Comparison of ENCODE assay signal across 9 cellular contexts in genomic region chr17:57869599-57870282, GRCh38. TPM values are rescaled to one million over a fixed set of nuclear protein-coding genes. Genes with fewer than 3 reads are reported as not detected.
DNase-seq lines count a peak whose midpoint lies in the region; ATAC-seq and TF ChIP-seq lines count a peak whose summit lies in the region.
"Had no signal": no experiment of that assay in that cellular context is flagged by ENCODE, and none has a peak within 500 bp of the region (broad histone marks: within the 10 kb centered on the region; RNA-seq: fewer than 3 reads in every experiment).

No MANE protein-coding gene starts in this region.

- H3K4me1 ChIP-seq in Loucy (ENCODE audit: insufficient read depth, low read length, poor library complexity, severe bottlenecking) (peaks cover 64% of the 10 kb centered on the region), muscle layer of colon (ENCODE audit: insufficient read depth, low read length) (peaks cover 67% of the 10 kb centered on the region), upper lobe of left lung (peaks cover 37 to 45% (median 44%) of the 10 kb centered on the region in 4 donors), spleen (peaks cover 28 to 60% (median 46%) of the 10 kb centered on the region in 6 donors)

- H3K27ac ChIP-seq in muscle layer of colon (ENCODE audit: low read depth, low read length) (peak overlapping the region; percentile 96), upper lobe of left lung (no peak overlapping the region), spleen (no peak overlapping the region)

- H3K9ac ChIP-seq in Loucy (ENCODE audit: low read depth, low read length, poor library complexity, severe bottlenecking) (peak overlapping the region; percentile 71), muscle layer of colon (ENCODE audit: low read length) (peak overlapping the region; percentile 12)

- H3K9me3 ChIP-seq in Loucy (ENCODE audit: insufficient read depth, low read depth, low read length): no peaks in the 10 kb centered on the region
- H3K9me3 ChIP-seq in muscle layer of colon (ENCODE audit: low read length): no peaks in the 10 kb centered on the region
- H3K9me3 ChIP-seq in upper lobe of left lung: no peaks in the 10 kb centered on the region
- no peaks in the 10 kb centered on the region for H3K9me3 ChIP-seq in spleen

- peaks cover 49% of the 10 kb centered on the region for H3K4me1 Mint-ChIP-seq in chondrocyte (ENCODE audit: low read depth)

- H3K27me3 ChIP-seq in Loucy (ENCODE audit: insufficient read depth, low read length, poor library complexity, severe bottlenecking) (no peaks in the 10 kb centered on the region), muscle layer of colon (ENCODE audit: control insufficient read depth in 1 of 2, insufficient read depth in 2 of 2, low read length in 2 of 2) (no peaks in the 10 kb centered on the region), upper lobe of left lung (no peaks in the 10 kb centered on the region), spleen (replicated peaks in 1 of 7) (peaks cover 0 to 27% (median 5%) of the 10 kb centered on the region in 7 donors)

- H3K36me3 ChIP-seq in Loucy (ENCODE audit: insufficient read depth, low read length) (no peaks in the 10 kb centered on the region), muscle layer of colon (ENCODE audit: insufficient read depth, low read length) (peaks cover 66% of the 10 kb centered on the region), upper lobe of left lung (peaks cover 7 to 43% (median 35%) of the 10 kb centered on the region in 4 donors), spleen (peaks cover 0 to 42% (median 0%) of the 10 kb centered on the region in 6 donors)

- DNase-seq in AG08396 (ENCODE audit: low spot score): peak; percentile 83
- no peak for DNase-seq in chondrocyte (ENCODE audit: low spot score)
- no peak for DNase-seq in upper lobe of left lung
- no peak for DNase-seq in spleen
- DNase-seq: activated gamma-delta T cell treated with Interleukin-2 at 50 U/mL for 16 hours had no signal

- H3K4me3 ChIP-seq in Loucy (ENCODE audit: low read length, poor library complexity, severe bottlenecking) (no peak overlapping the region), muscle layer of colon (ENCODE audit: low read depth in 1 of 2, low read length in 2 of 2) (no peak overlapping the region), upper lobe of left lung (no peak overlapping the region), spleen (no peak overlapping the region)

- peak overlapping the region; percentile 79 for H3K27ac Mint-ChIP-seq in chondrocyte (ENCODE audit: unreplicated experiment)

- intact Hi-C loops in spleen (cut with DNase I; ENCODE audit: low total_unique reads): no loop called here

- TF ChIP-seq EP300 in upper lobe of left lung (IDR thresholded peaks at IDR 0.05): no peak

- no peak overlapping the region for H3K4me3 Mint-ChIP-seq in chondrocyte (ENCODE audit: unreplicated experiment)

- no peaks in the 10 kb centered on the region for H4K20me1 ChIP-seq in Loucy (ENCODE audit: insufficient read depth, low read length, poor library complexity, severe bottlenecking)

- no peaks in the 10 kb centered on the region for H3F3A ChIP-seq in Loucy (ENCODE audit: low read depth)

- H3K27me3 Mint-ChIP-seq in chondrocyte (ENCODE audit: low read depth): no peaks in the 10 kb centered on the region

- no peak overlapping the region for H2AFZ ChIP-seq in Loucy (ENCODE audit: low read length)

- WGBS in upper lobe of left lung, 2 donors: 93 to 96% methylated on average over 8 to 10 of the region's 10 CpGs
- 89 to 97% (median 92%) methylated on average over 10 of the region's 10 CpGs for WGBS in spleen, 5 donors

- no peaks in the 10 kb centered on the region for H3K9me3 Mint-ChIP-seq in chondrocyte (ENCODE audit: low read depth)

- peaks cover 22% of the 10 kb centered on the region for H3K36me3 Mint-ChIP-seq in chondrocyte (ENCODE audit: low read depth)

- ATAC-seq in upper lobe of left lung (ENCODE audit: low FRiP score in 2 of 2) (no peak), GM21619 (IDR thresholded peaks at IDR 0.05; ENCODE audit: unreplicated experiment) (no peak), GM19328 (IDR thresholded peaks at IDR 0.05; ENCODE audit: unreplicated experiment) (no peak)

- H3K79me2 ChIP-seq in Loucy (ENCODE audit: insufficient read depth, low read length): no peaks in the 10 kb centered on the region

- peak overlapping the region; percentile 62 for H3K4me2 ChIP-seq in Loucy (ENCODE audit: low read depth, low read length, poor library complexity, severe bottlenecking)

- no peak for TF ChIP-seq POLR2A in upper lobe of left lung (IDR thresholded peaks at IDR 0.05)
- no peak for TF ChIP-seq POLR2A in spleen (IDR thresholded peaks at IDR 0.05)

- H3K9me2 ChIP-seq in Loucy (replicated peaks; ENCODE audit: low read depth, low read length): no peaks in the 10 kb centered on the region

- TF ChIP-seq CTCF in Loucy (conservative IDR thresholded peaks at IDR 0.05; ENCODE audit: low read length): no peak
- TF ChIP-seq CTCF in chondrocyte (IDR thresholded peaks at IDR 0.05): no peak
- no peak for TF ChIP-seq CTCF in upper lobe of left lung (IDR thresholded peaks at IDR 0.05)
- no peak for TF ChIP-seq CTCF in spleen (IDR thresholded peaks at IDR 0.05 in 8 of 11, conservative IDR thresholded peaks at IDR 0.05 in 3 of 11)

RNA-seq across cellular contexts. Expression of gene MRPS23, which starts 19.9 kb away (rescaled TPM):
- total RNA-seq in chondrocyte (30.3 to 33.3 TPM (median 33.1 TPM) in 3 replicates), upper lobe of left lung (10 to 100 TPM; 11.4 to 50.6 (median 19.1) TPM), spleen (10 to 100 TPM in 6 of 7 donors, 1 to 10 TPM in 1; 7.3 to 26.4 (median 22.4) TPM)
- polyA plus RNA-seq in spleen: 10 to 100 TPM; 13.9 to 29.2 (median 28.6) TPM
